ENCODE assay signal across 8 cellular contexts in genomic region chr12:102120564-102120873, GRCh38. TPM values are rescaled to one million over a fixed set of nuclear protein-coding genes. Genes with fewer than 3 reads are reported as not detected.
DNase-seq lines count a peak whose midpoint lies in the region; ATAC-seq and TF ChIP-seq lines count a peak whose summit lies in the region.

No MANE protein-coding gene starts in this region.

- TF ChIP-seq CTCF in upper lobe of left lung (IDR thresholded peaks at IDR 0.05), result no peak

- TF ChIP-seq EP300 in upper lobe of left lung (IDR thresholded peaks at IDR 0.05), result no peak

- H3K4me3 ChIP-seq in upper lobe of left lung, result peak overlapping the region; percentile 70 to 88 (median 83)

- intact Hi-C loops in activated T-helper 2 cell treated with anti-CD3 and anti-CD28 coated beads, Interferon-gamma antibody, Interleukin-2, Interleukin-4, amounts not matched to agents 10 μg/mL and 5 μg/mL and 100 μg/mL, durations not matched to agents 14 hours and 24 hours and 36 hours (cut with micrococcal nuclease), result loop anchor here (1.0 to 5.0 kb wide), 6 partner anchors 46 to 1722 kb away; partner anchors contain the start of genes NT5DC3 and PMCH
- intact Hi-C loops in left colon (cut with DNase I, micrococcal nuclease), result no loop called here

- H3K36me3 Mint-ChIP-seq in activated naive CD4-positive, alpha-beta T cell treated with anti-CD3 and anti-CD28 coated beads, Interleukin-2, amount 50 U/mL, for 24 hours, result peaks cover 7% of the 10 kb centered on the region
- peaks cover 38% of the 10 kb centered on the region for H3K36me3 Mint-ChIP-seq in activated T-helper 2 cell treated with anti-CD3 and anti-CD28 coated beads, Interferon-gamma antibody, Interleukin-2, Interleukin-4, amounts not matched to agents 10 μg/mL and 5 μg/mL and 100 μg/mL, durations not matched to agents 14 hours and 24 hours and 36 hours (ENCODE audit: low read depth)

- 1 to 3% methylated on average over 4 of the region's 4 CpGs for WGBS in upper lobe of left lung, 2 donors

- no peak for DNase-seq in activated naive CD4-positive, alpha-beta T cell treated with Interleukin-2 at 50 U/mL for 16 hours
- no peak for DNase-seq in activated T-helper 2 cell treated with anti-CD3 and anti-CD28 coated beads, Interferon-gamma antibody, Interleukin-2, Interleukin-4, amounts not matched to agents 10 μg/mL and 5 μg/mL and 100 μg/mL, durations not matched to agents 14 hours and 24 hours and 36 hours (ENCODE audit: low spot score)
- DNase-seq in left colon (no peak), upper lobe of left lung (no peak), activated gamma-delta T cell treated with Interleukin-2 at 50 U/mL for 16 hours (no peak)

- no peak for TF ChIP-seq POLR2A in upper lobe of left lung (IDR thresholded peaks at IDR 0.05)

- peaks cover 19% of the 10 kb centered on the region for H3K4me1 Mint-ChIP-seq in activated naive CD4-positive, alpha-beta T cell treated with anti-CD3 and anti-CD28 coated beads, Interleukin-2, amount 50 U/mL, for 24 hours
- peaks cover 39% of the 10 kb centered on the region for H3K4me1 Mint-ChIP-seq in activated T-helper 2 cell treated with anti-CD3 and anti-CD28 coated beads, Interferon-gamma antibody, Interleukin-2, Interleukin-4, amounts not matched to agents 10 μg/mL and 5 μg/mL and 100 μg/mL, durations not matched to agents 14 hours and 24 hours and 36 hours (ENCODE audit: low read depth)

- peak overlapping the region in 2 of 4 donors; percentile 76 to 89 for H3K27ac ChIP-seq in upper lobe of left lung

- H3K27me3 Mint-ChIP-seq in activated naive CD4-positive, alpha-beta T cell treated with anti-CD3 and anti-CD28 coated beads, Interleukin-2, amount 50 U/mL, for 24 hours, result no peaks in the 10 kb centered on the region
- H3K27me3 Mint-ChIP-seq in activated T-helper 2 cell treated with anti-CD3 and anti-CD28 coated beads, Interferon-gamma antibody, Interleukin-2, Interleukin-4, amounts not matched to agents 10 μg/mL and 5 μg/mL and 100 μg/mL, durations not matched to agents 14 hours and 24 hours and 36 hours (ENCODE audit: low read depth), result no peaks in the 10 kb centered on the region

- H3K36me3 ChIP-seq in upper lobe of left lung, result peaks cover 0 to 22% (median 0%) of the 10 kb centered on the region in 4 donors

- no peaks in the 10 kb centered on the region for H3K9me3 Mint-ChIP-seq in activated naive CD4-positive, alpha-beta T cell treated with anti-CD3 and anti-CD28 coated beads, Interleukin-2, amount 50 U/mL, for 24 hours
- no peaks in the 10 kb centered on the region for H3K9me3 Mint-ChIP-seq in activated T-helper 2 cell treated with anti-CD3 and anti-CD28 coated beads, Interferon-gamma antibody, Interleukin-2, Interleukin-4, amounts not matched to agents 10 μg/mL and 5 μg/mL and 100 μg/mL, durations not matched to agents 14 hours and 24 hours and 36 hours

- no peaks in the 10 kb centered on the region for H3K27me3 ChIP-seq in upper lobe of left lung

- H3K9me3 ChIP-seq in upper lobe of left lung, result no peaks in the 10 kb centered on the region

- H3K4me3 Mint-ChIP-seq in activated naive CD4-positive, alpha-beta T cell treated with anti-CD3 and anti-CD28 coated beads, Interleukin-2, amount 50 U/mL, for 24 hours, result peak overlapping the region; percentile 95
- H3K4me3 Mint-ChIP-seq in activated T-helper 2 cell treated with anti-CD3 and anti-CD28 coated beads, Interferon-gamma antibody, Interleukin-2, Interleukin-4, amounts not matched to agents 10 μg/mL and 5 μg/mL and 100 μg/mL, durations not matched to agents 14 hours and 24 hours and 36 hours (ENCODE audit: low read depth), result peak overlapping the region; percentile 89

- H3K4me1 ChIP-seq in upper lobe of left lung, result peaks cover 16 to 21% (median 19%) of the 10 kb centered on the region in 4 donors

- peak overlapping the region; percentile 86 for H3K27ac Mint-ChIP-seq in activated naive CD4-positive, alpha-beta T cell treated with anti-CD3 and anti-CD28 coated beads, Interleukin-2, amount 50 U/mL, for 24 hours
- H3K27ac Mint-ChIP-seq in activated T-helper 2 cell treated with anti-CD3 and anti-CD28 coated beads, Interferon-gamma antibody, Interleukin-2, Interleukin-4, amounts not matched to agents 10 μg/mL and 5 μg/mL and 100 μg/mL, durations not matched to agents 14 hours and 24 hours and 36 hours, result peak overlapping the region; percentile 77

- ATAC-seq in left colon (peak; percentile 7), upper lobe of left lung (ENCODE audit: low FRiP score in 2 of 2) (no peak), HG02642 (IDR thresholded peaks at IDR 0.05; ENCODE audit: poor library complexity, unreplicated experiment) (no peak), GM18867 (IDR thresholded peaks at IDR 0.05; ENCODE audit: unreplicated experiment) (no peak)

RNA-seq across cellular contexts. Expression of gene PARPBP, which starts 0.5 kb away (rescaled TPM):
- total RNA-seq in activated T-helper 2 cell treated with anti-CD3 and anti-CD28 coated beads, Interferon-gamma antibody, Interleukin-2, Interleukin-4, amounts not matched to agents 10 μg/mL and 5 μg/mL and 100 μg/mL, durations not matched to agents 14 hours and 24 hours and 36 hours, result 27.0 and 27.4 TPM in 2 replicates
- total RNA-seq in left colon (1 to 10 TPM; 3.1 to 7.3 TPM), upper lobe of left lung (1 to 10 TPM in 5 of 6 donors, not detected in 1; 1.2 to 3.8 (median 1.8) TPM)

RNA-seq across cellular contexts. Expression of gene NUP37, which starts 0.6 kb away (rescaled TPM):
- total RNA-seq in activated T-helper 2 cell treated with anti-CD3 and anti-CD28 coated beads, Interferon-gamma antibody, Interleukin-2, Interleukin-4, amounts not matched to agents 10 μg/mL and 5 μg/mL and 100 μg/mL, durations not matched to agents 14 hours and 24 hours and 36 hours, result 93.1 and 93.9 TPM in 2 replicates
- total RNA-seq in left colon, result 10 to 100 TPM; 19.0 to 19.4 TPM
- total RNA-seq in upper lobe of left lung, result 10 to 100 TPM in 4 of 6 donors, 1 to 10 TPM in 2; 2.8 to 17.9 (median 14.8) TPM

RNA-seq across cellular contexts. Expression of gene WASHC3, which starts 58.7 kb away (rescaled TPM):
- 34.0 and 39.0 TPM in 2 replicates for total RNA-seq in activated T-helper 2 cell treated with anti-CD3 and anti-CD28 coated beads, Interferon-gamma antibody, Interleukin-2, Interleukin-4, amounts not matched to agents 10 μg/mL and 5 μg/mL and 100 μg/mL, durations not matched to agents 14 hours and 24 hours and 36 hours
- total RNA-seq in left colon, result 10 to 100 TPM; 30.4 to 32.8 TPM
- 100 to 1,000 TPM in 2 of 6 donors, 10 to 100 TPM in 4; 20.5 to 114 (median 46.5) TPM for total RNA-seq in upper lobe of left lung
